12 cellular contexts compared by ENCODE assay signal in the genomic region with DNA sequence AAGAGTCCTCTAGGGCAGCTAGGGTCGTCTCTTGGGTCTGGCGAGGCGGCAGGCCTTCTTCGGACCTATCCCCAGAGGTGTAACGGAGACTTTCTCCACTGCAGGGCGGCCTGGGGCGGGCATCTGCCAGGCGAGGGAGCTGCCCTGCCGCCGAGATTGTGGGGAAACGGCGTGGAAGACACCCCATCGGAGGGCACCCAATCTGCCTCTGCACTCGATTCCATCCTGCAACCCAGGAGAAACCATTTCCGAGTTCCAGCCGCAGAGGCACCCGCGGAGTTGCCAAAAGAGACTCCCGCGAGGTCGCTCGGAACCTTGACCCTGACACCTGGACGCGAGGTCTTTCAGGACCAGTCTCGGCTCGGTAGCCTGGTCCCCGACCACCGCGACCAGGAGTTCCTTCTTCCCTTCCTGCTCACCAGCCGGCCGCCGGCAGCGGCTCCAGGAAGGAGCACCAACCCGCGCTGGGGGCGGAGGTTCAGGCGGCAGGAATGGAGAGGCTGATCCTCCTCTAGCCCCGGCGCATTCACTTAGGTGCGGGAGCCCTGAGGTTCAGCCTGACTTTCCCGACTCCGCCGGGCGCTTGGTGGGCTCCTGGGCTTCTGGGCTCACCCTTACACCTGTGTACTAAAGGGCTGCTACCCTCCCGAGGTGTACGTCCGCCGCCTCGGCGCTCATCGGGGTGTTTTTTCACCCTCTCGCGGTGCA. TPM values are rescaled to one million over a fixed set of nuclear protein-coding genes. Genes with fewer than 3 reads are reported as not detected.
DNase-seq lines count a peak whose midpoint lies in the region; ATAC-seq, FAIRE-seq and TF ChIP-seq lines count a peak whose summit lies in the region.
"Had no signal": no experiment of that assay in that cellular context is flagged by ENCODE, and none has a peak within 500 bp of the region (broad histone marks: within the 10 kb centered on the region; RNA-seq: fewer than 3 reads in every experiment).

No MANE protein-coding gene starts in this region.

- peaks cover 12% of the 10 kb centered on the region for H3K4me1 ChIP-seq in BLaER1

- H3K4me1 Mint-ChIP-seq in activated B cell treated with CpG ODN at 0.5 μM for 24 hours (peaks cover 34% of the 10 kb centered on the region), neural crest cell (peaks cover 18% of the 10 kb centered on the region)

- CTCF ChIA-PET in activated B cell treated with CpG ODN at 0.5 μM for 24 hours (lab: Charles Lee), result no interaction called here

- intact Hi-C loops in activated B cell treated with CpG ODN at 0.5 μM for 24 hours (cut with micrococcal nuclease), result loop anchor here (5.0 to 10.0 kb wide), 2 partner anchors 174 to 199 kb away; no protein-coding TSS in a partner anchor

- H3K4me3 ChIP-seq in BLaER1 (peak overlapping the region; percentile 53), fibroblast of pulmonary artery (replicated peaks; ENCODE audit: low read depth, low read length) (peak overlapping the region; percentile 42)

- no peak overlapping the region for H3K9ac ChIP-seq in BLaER1

- H3K36me3 ChIP-seq in BLaER1, result no peaks in the 10 kb centered on the region

- ATAC-seq in activated B cell treated with CpG ODN at 0.5 μM for 24 hours (ENCODE audit: low read depth) (no peak), GM21825 (IDR thresholded peaks at IDR 0.05; ENCODE audit: unreplicated experiment) (no peak), GM21786 (IDR thresholded peaks at IDR 0.05; ENCODE audit: unreplicated experiment) (no peak), HG03439 (IDR thresholded peaks at IDR 0.05; ENCODE audit: unreplicated experiment) (no peak)

- no peaks in the 10 kb centered on the region for H3K36me3 Mint-ChIP-seq in activated B cell treated with CpG ODN at 0.5 μM for 24 hours (ENCODE audit: low read depth)
- H3K36me3 Mint-ChIP-seq in neural crest cell (ENCODE audit: low read depth), result no peaks in the 10 kb centered on the region

- no peak for FAIRE-seq in D721Med (lab: Jason Lieb, UNC)

- H3K9me3 ChIP-seq in BLaER1, result peaks cover 54% of the 10 kb centered on the region

- H3K27ac ChIP-seq in BLaER1, result no peak overlapping the region

- DNase-seq in activated B cell treated with CpG ODN at 0.5 μM for 24 hours (no peak), fibroblast of pulmonary artery (ENCODE audit: low read depth) (peak; percentile 23), neural crest cell (ENCODE audit: low read depth, low spot score) (no peak), D721Med (ENCODE audit: insufficient read length, low spot score) (no peak)
- DNase-seq: activated gamma-delta T cell treated with Interleukin-2 at 50 U/mL for 16 hours had no signal

- TF ChIP-seq CTCF in activated B cell treated with CpG ODN at 0.5 μM for 24 hours (IDR thresholded peaks at IDR 0.05) (no peak), fibroblast of pulmonary artery (IDR thresholded peaks at IDR 0.05; ENCODE audit: low read length, missing control alignments) (no peak), neural crest cell (conservative IDR thresholded peaks at IDR 0.05) (peak; percentile 7), D721Med (IDR thresholded peaks at IDR 0.05; ENCODE audit: insufficient read depth, missing control alignments) (no peak)

- POLR2A ChIA-PET in activated B cell treated with CpG ODN at 0.5 μM for 24 hours (lab: Charles Lee), result no interaction called here

- H3K27me3 ChIP-seq in BLaER1, result peaks cover 82% of the 10 kb centered on the region

- no peak overlapping the region for H3K27ac Mint-ChIP-seq in activated B cell treated with CpG ODN at 0.5 μM for 24 hours
- H3K27ac Mint-ChIP-seq in neural crest cell (ENCODE audit: unreplicated experiment), result no peak overlapping the region

- peak overlapping the region; percentile 54 for H3K4me2 ChIP-seq in BLaER1

- H3K27me3 Mint-ChIP-seq in activated B cell treated with CpG ODN at 0.5 μM for 24 hours (peaks cover 70% of the 10 kb centered on the region), neural crest cell (ENCODE audit: low read depth) (peaks cover 100% of the 10 kb centered on the region)

- H4K20me1 ChIP-seq in BLaER1, result no peaks in the 10 kb centered on the region; the same call in 1 of the 2 replicates

- H3K4me3 Mint-ChIP-seq in activated B cell treated with CpG ODN at 0.5 μM for 24 hours, result peak overlapping the region; percentile 59
- peak overlapping the region; percentile 64 for H3K4me3 Mint-ChIP-seq in neural crest cell

- H3K9me3 Mint-ChIP-seq in activated B cell treated with CpG ODN at 0.5 μM for 24 hours, result no peaks in the 10 kb centered on the region
- H3K9me3 Mint-ChIP-seq in neural crest cell, result peaks cover 4% of the 10 kb centered on the region

RNA-seq across cellular contexts. Expression of a gene that starts 8.2 kb away (rescaled TPM):
- total RNA-seq in activated B cell treated with CpG ODN at 0.5 μM for 24 hours (not detected in 2 replicates), neural crest cell (0.14 TPM in 1 of 2 replicates, not detected in the other)
- total RNA-seq: liver, OCI-LY7 had no signal

RNA-seq across cellular contexts. Expression of a gene that starts 59.6 kb away (rescaled TPM):
- total RNA-seq in activated B cell treated with CpG ODN at 0.5 μM for 24 hours (not detected in 2 replicates), neural crest cell (not detected in 2 replicates)
- total RNA-seq: HT1080, liver, OCI-LY7 had no signal
